ENCODE assay signal across 27 cellular contexts in genomic region chr3:183907176-183907575, GRCh38.
"Had no signal": no experiment of that assay in that cellular context is flagged by ENCODE, and none has a peak within 500 bp of the region (broad histone marks: within the 10 kb centered on the region; RNA-seq: fewer than 3 reads in every experiment).

No MANE protein-coding gene starts in this region.

- H3K27me3 ChIP-seq: neural progenitor cell, ovary, right atrium auricular region, right lobe of liver, tibial nerve, vagina had no signal

- H3K4me1 ChIP-seq: left ventricle myocardium inferior, neural progenitor cell, right atrium auricular region, right lobe of liver, tibial nerve, vagina had no signal

- H3K27me3 Mint-ChIP-seq: stimulated activated naive CD8-positive, alpha-beta T cell treated with anti-CD3 and anti-CD28 coated beads, Interleukin-15, amount 100 ng/mL, for 72 hours had no signal

- H3K4me3 Mint-ChIP-seq: mesothelial cell of epicardium; naive B cell; natural killer cell; nephron progenitor cell; neural progenitor cell; stimulated activated effector memory CD8-positive, alpha-beta T cell treated with anti-CD3 and anti-CD28 coated beads, Interleukin-12 subunit alpha, Interleukin-12 subunit beta, amount 100 ng/mL, for 72 hours; stimulated activated naive CD8-positive, alpha-beta T cell treated with anti-CD3 and anti-CD28 coated beads, Interleukin-15, amount 100 ng/mL, for 72 hours; type B pancreatic cell had no signal

- H3K36me3 Mint-ChIP-seq: mesothelial cell of epicardium; naive B cell; natural killer cell; neural progenitor cell; stimulated activated effector memory CD8-positive, alpha-beta T cell treated with anti-CD3 and anti-CD28 coated beads, Interleukin-12 subunit alpha, Interleukin-12 subunit beta, amount 100 ng/mL, for 72 hours; type B pancreatic cell had no signal

- H3K4me3 ChIP-seq: left ventricle myocardium inferior, lung, neural progenitor cell, ovary, right atrium auricular region, right lobe of liver, smooth muscle cell, tibial nerve, vagina had no signal

- ATAC-seq: natural killer cell; right lobe of liver; stimulated activated effector memory CD8-positive, alpha-beta T cell treated with anti-CD3 and anti-CD28 coated beads, Interleukin-12 subunit alpha, Interleukin-12 subunit beta, amount 100 ng/mL, for 72 hours; stimulated activated naive CD8-positive, alpha-beta T cell treated with anti-CD3 and anti-CD28 coated beads, Interleukin-15, amount 100 ng/mL, for 72 hours had no signal

- H3K27ac Mint-ChIP-seq: mesothelial cell of epicardium; natural killer cell; nephron progenitor cell; neural progenitor cell; progenitor cell of endocrine pancreas; stimulated activated effector memory CD8-positive, alpha-beta T cell treated with anti-CD3 and anti-CD28 coated beads, Interleukin-12 subunit alpha, Interleukin-12 subunit beta, amount 100 ng/mL, for 72 hours; type B pancreatic cell had no signal

- H3K27ac ChIP-seq: left ventricle myocardium inferior, neural progenitor cell, neutrophil, ovary, right atrium auricular region, right lobe of liver, tibial nerve, vagina had no signal

- H3K9me3 ChIP-seq: left ventricle myocardium inferior, neutrophil, ovary, right atrium auricular region, right lobe of liver, tibial nerve, vagina had no signal

- H3K36me3 ChIP-seq: left ventricle myocardium inferior, neural progenitor cell, neutrophil, ovary, right atrium auricular region, right lobe of liver, tibial nerve, vagina had no signal

- H3K9me3 Mint-ChIP-seq: mesothelial cell of epicardium; natural killer cell; nephron progenitor cell; neural progenitor cell; stimulated activated effector memory CD8-positive, alpha-beta T cell treated with anti-CD3 and anti-CD28 coated beads, Interleukin-12 subunit alpha, Interleukin-12 subunit beta, amount 100 ng/mL, for 72 hours; stimulated activated naive CD8-positive, alpha-beta T cell treated with anti-CD3 and anti-CD28 coated beads, Interleukin-15, amount 100 ng/mL, for 72 hours; type B pancreatic cell had no signal

- DNase-seq: hypothalamus; islet precursor cell; left ventricle myocardium inferior; mesendoderm; naive B cell; natural killer cell; nephron progenitor cell; occipital lobe; ovary; right lobe of liver; stimulated activated CD4-positive, alpha-beta T cell treated with anti-CD3 and anti-CD28 coated beads, Interleukin-12 subunit alpha, Interleukin-12 subunit beta, amount 100 ng/mL, for 4 hours; stimulated activated CD4-positive, alpha-beta T cell treated with anti-CD3 and anti-CD28 coated beads, Interleukin-15, amount 100 ng/mL, for 24 hours; stimulated activated CD4-positive, alpha-beta T cell treated with anti-CD3 and anti-CD28 coated beads, Interleukin-4, amount 100 ng/mL, for 24 hours; stimulated activated naive CD4-positive, alpha-beta T cell; stimulated activated naive CD8-positive, alpha-beta T cell treated with anti-CD3 and anti-CD28 coated beads, Interleukin-15, amount 100 ng/mL, for 72 hours; substantia nigra had no signal

- H3K4me1 Mint-ChIP-seq: mesothelial cell of epicardium; naive B cell; natural killer cell; nephron progenitor cell; neural progenitor cell; stimulated activated effector memory CD8-positive, alpha-beta T cell treated with anti-CD3 and anti-CD28 coated beads, Interleukin-12 subunit alpha, Interleukin-12 subunit beta, amount 100 ng/mL, for 72 hours; stimulated activated naive CD8-positive, alpha-beta T cell treated with anti-CD3 and anti-CD28 coated beads, Interleukin-15, amount 100 ng/mL, for 72 hours had no signal
